In genomic region chr1:239944666-239945065, GRCh38 we compare ENCODE assay signal across 16 cellular contexts.
"Had no signal": no experiment of that assay in that cellular context is flagged by ENCODE, and none has a peak within 500 bp of the region (broad histone marks: within the 10 kb centered on the region; RNA-seq: fewer than 3 reads in every experiment).

No MANE protein-coding gene starts in this region.

- H3K4me3 ChIP-seq: gastrocnemius medialis, hepatocyte, left ventricle myocardium inferior, suprapubic skin, upper lobe of left lung had no signal

- ATAC-seq: gastrocnemius medialis; stimulated activated naive CD8-positive, alpha-beta T cell treated with anti-CD3 and anti-CD28 coated beads, Interleukin-15, Interleukin-2, amounts not matched to agents 100 U/mL and 50 U/mL, for 24 hours had no signal

- H3K4me3 Mint-ChIP-seq: activated naive CD8-positive, alpha-beta T cell; brain; central memory CD8-positive, alpha-beta T cell had no signal

- H3K9me3 ChIP-seq: gastrocnemius medialis, upper lobe of left lung had no signal

- H3K36me3 ChIP-seq: gastrocnemius medialis, left ventricle myocardium inferior, suprapubic skin, upper lobe of left lung had no signal

- H3K36me3 Mint-ChIP-seq: activated naive CD8-positive, alpha-beta T cell; brain had no signal

- H3K4me1 Mint-ChIP-seq: brain; central memory CD8-positive, alpha-beta T cell had no signal

- H3K4me1 ChIP-seq: gastrocnemius medialis, left ventricle myocardium inferior, suprapubic skin, upper lobe of left lung had no signal

- H3K27me3 Mint-ChIP-seq: activated naive CD8-positive, alpha-beta T cell; brain; central memory CD8-positive, alpha-beta T cell had no signal

- H3K27ac Mint-ChIP-seq: activated naive CD8-positive, alpha-beta T cell; brain had no signal

- DNase-seq: activated CD4-positive, alpha-beta T cell treated with anti-CD3 and anti-CD28 coated beads, Interleukin-2, amount 50 U/mL, for 1 hour; activated CD4-positive, CD25-positive, alpha-beta regulatory T cell; amygdala; effector memory CD4-positive, alpha-beta T cell; gastrocnemius medialis; kidney; left ventricle myocardium inferior; stimulated activated CD4-positive, alpha-beta T cell treated with anti-CD3 and anti-CD28 coated beads, Interleukin-4, amount 100 ng/mL, for 1 hour; stimulated activated CD8-positive, alpha-beta memory T cell treated with anti-CD3 and anti-CD28 coated beads, Interleukin-4, amount 100 ng/mL, for 48 hours; stimulated activated naive CD8-positive, alpha-beta T cell treated with anti-CD3 and anti-CD28 coated beads, Interleukin-15, Interleukin-2, amounts not matched to agents 100 U/mL and 50 U/mL, for 24 hours; upper lobe of left lung had no signal

- H3K27me3 ChIP-seq: gastrocnemius medialis, hepatocyte, suprapubic skin, upper lobe of left lung had no signal

- H3K9me3 Mint-ChIP-seq: central memory CD8-positive, alpha-beta T cell had no signal

- H3K27ac ChIP-seq: gastrocnemius medialis, hepatocyte, left ventricle myocardium inferior, suprapubic skin, upper lobe of left lung had no signal
